Comparison of ENCODE assay signal across 38 cellular contexts in genomic region chr13:98781905-98782304, GRCh38. TPM values are rescaled to one million over a fixed set of nuclear protein-coding genes. Genes with fewer than 3 reads are reported as not detected.
"Had no signal": no experiment of that assay in that cellular context is flagged by ENCODE, and none has a peak within 500 bp of the region (broad histone marks: within the 10 kb centered on the region; RNA-seq: fewer than 3 reads in every experiment).

No MANE protein-coding gene starts in this region.

- H3K27me3 ChIP-seq: adrenal gland, ascending aorta, body of pancreas, brain microvascular endothelial cell, breast epithelium, cardiac muscle cell had no signal

- H3K9me3 ChIP-seq: adrenal gland, ascending aorta, body of pancreas, breast epithelium had no signal

- H3K27ac ChIP-seq: adrenal gland, ascending aorta, body of pancreas, brain microvascular endothelial cell, breast epithelium, cardiac muscle cell had no signal

- DNase-seq: activated effector memory CD4-positive, alpha-beta T cell treated with anti-CD3 and anti-CD28 coated beads, Interleukin-2, amount 50 U/mL, for 16 hours; activated effector memory CD4-positive, alpha-beta T cell treated with Interleukin-2 at 50 U/mL for 16 hours; activated gamma-delta T cell; activated gamma-delta T cell treated with Interleukin-2 at 50 U/mL for 16 hours; activated naive CD4-positive, alpha-beta T cell; activated naive CD4-positive, alpha-beta T cell treated with anti-CD3 and anti-CD28 coated beads for 36 hours; activated naive CD4-positive, alpha-beta T cell treated with anti-CD3 and anti-CD28 coated beads, Interleukin-2, amount 10 ng/mL, durations not matched to agents 7 days and 5 days; activated naive CD4-positive, alpha-beta T cell treated with anti-CD3 and anti-CD28 coated beads, Interleukin-2, amount 50 U/mL, for 16 hours; activated naive CD4-positive, alpha-beta T cell treated with Interleukin-2 at 50 U/mL for 16 hours; activated naive CD8-positive, alpha-beta T cell treated with anti-CD3 and anti-CD28 coated beads for 36 hours; activated naive CD8-positive, alpha-beta T cell treated with anti-CD3 and anti-CD28 coated beads, Interleukin-2, amount 10 ng/mL, durations not matched to agents 7 days and 5 days; activated naive CD8-positive, alpha-beta T cell treated with anti-CD3 and anti-CD28 coated beads, Interleukin-2, amount 50 U/mL, for 24 hours; activated T-cell treated with anti-CD3 and anti-CD28 coated beads, Interleukin-2, amount 50 U/mL, for 1 hour; activated T-cell treated with anti-CD3 and anti-CD28 coated beads, Interleukin-2, amount 50 U/mL, for 24 hours; activated T-cell treated with anti-CD3 and anti-CD28 coated beads, Interleukin-2, amount 50 U/mL, for 4 hours; activated T-cell treated with anti-CD3 and anti-CD28 coated beads, Interleukin-2, amount 50 U/mL, for 48 hours; activated T-cell treated with anti-CD3 and anti-CD28 coated beads, Interleukin-2, amount 50 U/mL, for 72 hours; adrenal gland; amniotic stem cell; amygdala; anterior cingulate cortex; aorta; body of pancreas; brain microvascular endothelial cell; caudate nucleus; central memory CD4-positive, alpha-beta T cell; cerebellar nuclear complex had no signal

- ATAC-seq: activated naive CD4-positive, alpha-beta T cell treated with anti-CD3 and anti-CD28 coated beads, Interleukin-2, amount 50 U/mL, for 72 hours; activated naive CD8-positive, alpha-beta T cell treated with anti-CD3 and anti-CD28 coated beads, Interleukin-2, amount 50 U/mL, for 24 hours; activated T-cell treated with anti-CD3 and anti-CD28 coated beads, Interleukin-2, amount 50 U/mL, for 4 hours; activated T-cell treated with anti-CD3 and anti-CD28 coated beads, Interleukin-2, amount 50 U/mL, for 72 hours; activated T-helper 17 cell treated with anti-CD3 and anti-CD28 coated beads, Interleukin-2, amount 50 U/mL, for 72 hours; body of pancreas had no signal

- H3K36me3 ChIP-seq: adrenal gland, ascending aorta, brain microvascular endothelial cell, breast epithelium, cardiac muscle cell had no signal

- H3K4me1 ChIP-seq: adrenal gland, ascending aorta, body of pancreas, breast epithelium had no signal

- H3K4me3 ChIP-seq: adrenal gland, ascending aorta, body of pancreas, breast epithelium, cardiac muscle cell had no signal

RNA-seq across cellular contexts. Expression of gene SLC15A1, which starts 29.4 kb away (rescaled TPM):
- total RNA-seq: activated naive CD4-positive, alpha-beta T cell treated with anti-CD3 and anti-CD28 coated beads for 36 hours; activated naive CD4-positive, alpha-beta T cell treated with anti-CD3 and anti-CD28 coated beads, Interleukin-2, amount 50 U/mL, for 72 hours; activated naive CD8-positive, alpha-beta T cell treated with anti-CD3 and anti-CD28 coated beads for 36 hours; activated naive CD8-positive, alpha-beta T cell treated with anti-CD3 and anti-CD28 coated beads, Interleukin-2, amount 10 ng/mL, durations not matched to agents 7 days and 5 days; activated T-cell treated with anti-CD3 and anti-CD28 coated beads, Interleukin-2, amount 50 U/mL, for 4 hours; activated T-cell treated with anti-CD3 and anti-CD28 coated beads, Interleukin-2, amount 50 U/mL, for 72 hours; activated T-helper 1 cell treated with anti-CD3 and anti-CD28 coated beads, Interleukin-12 subunit alpha, Interleukin-12 subunit beta, Interleukin-2, Interleukin-4 antibody, amounts not matched to agents 30 ng/mL and 10 ng/mL and 1 ng/mL, durations not matched to agents 14 hours and 24 hours and 36 hours; activated T-helper 17 cell treated with anti-CD3 and anti-CD28 coated beads, Interleukin-2, amount 50 U/mL, for 72 hours; activated T-helper 2 cell treated with anti-CD3 and anti-CD28 coated beads, Interferon-gamma antibody, Interleukin-2, Interleukin-4, amounts not matched to agents 10 μg/mL and 5 μg/mL and 100 μg/mL, durations not matched to agents 14 hours and 24 hours and 36 hours; ascending aorta; astrocyte; bronchial epithelial cell; cardiac muscle cell; cardiac septum; chondrocyte had no signal
- polyA plus RNA-seq: cardiac muscle cell had no signal
